ENCODE assay signal across 23 cellular contexts in the genomic region with DNA sequence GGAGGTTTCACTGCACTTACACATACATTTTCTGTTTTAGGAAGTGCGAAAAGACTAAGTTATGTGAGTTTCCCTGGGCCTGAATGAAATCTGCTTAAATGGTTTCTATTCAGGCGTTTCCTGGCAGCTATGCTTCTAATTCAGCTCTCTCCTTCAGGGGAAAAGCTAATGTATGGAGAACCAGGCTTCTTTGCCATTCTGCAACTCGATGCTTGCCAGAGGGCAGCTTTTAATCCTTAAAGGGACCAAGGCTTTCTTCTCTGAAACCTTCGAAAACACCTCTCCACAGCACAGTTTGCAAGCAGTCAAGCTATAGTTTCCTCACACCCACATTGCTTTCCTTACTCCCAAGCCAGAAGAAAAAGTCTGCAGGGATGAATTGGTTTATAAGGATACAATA.
"Had no signal": no experiment of that assay in that cellular context is flagged by ENCODE, and none has a peak within 500 bp of the region (broad histone marks: within the 10 kb centered on the region; RNA-seq: fewer than 3 reads in every experiment).

No MANE protein-coding gene starts in this region.

- H3K27me3 Mint-ChIP-seq: stimulated activated naive CD8-positive, alpha-beta T cell treated with anti-CD3 and anti-CD28 coated beads, Interleukin-15, amount 100 ng/mL, for 72 hours had no signal

- H3K27ac Mint-ChIP-seq: activated CD4-positive, alpha-beta memory T cell treated with anti-CD3 and anti-CD28 coated beads for 36 hours; activated naive CD4-positive, alpha-beta T cell treated with anti-CD3 and anti-CD28 coated beads for 36 hours; activated naive CD8-positive, alpha-beta T cell treated with anti-CD3 and anti-CD28 coated beads, Interleukin-2, amount 10 ng/mL, durations not matched to agents 7 days and 5 days; immature natural killer cell; natural killer cell treated with Interleukin-12 subunit alpha and Interleukin-12 subunit beta and Interleukin-15 and Interleukin-18, amount 100 ng/mL, for 72 hours; stimulated activated effector memory CD8-positive, alpha-beta T cell treated with anti-CD3 and anti-CD28 coated beads, Interleukin-12 subunit alpha, Interleukin-12 subunit beta, amount 100 ng/mL, for 72 hours; stimulated activated naive CD8-positive, alpha-beta T cell treated with anti-CD3 and anti-CD28 coated beads, Interleukin-15, amount 100 ng/mL, for 72 hours had no signal

- H3K4me1 ChIP-seq: esophagus squamous epithelium, gastroesophageal sphincter, heart left ventricle, suprapubic skin, tibial nerve had no signal

- DNase-seq: activated CD4-positive, alpha-beta memory T cell treated with anti-CD3 and anti-CD28 coated beads for 36 hours; activated CD4-positive, alpha-beta T cell treated with anti-CD3 and anti-CD28 coated beads for 48 hours; activated naive CD4-positive, alpha-beta T cell treated with anti-CD3 and anti-CD28 coated beads for 36 hours; activated naive CD8-positive, alpha-beta T cell treated with anti-CD3 and anti-CD28 coated beads, Interleukin-2, amount 10 ng/mL, durations not matched to agents 7 days and 5 days; activated T-cell treated with anti-CD3 and anti-CD28 coated beads, Interleukin-2, amount 50 U/mL, for 48 hours; amniotic stem cell; cerebellar nuclear complex; esophagus squamous epithelium; heart left ventricle; immature natural killer cell; kidney glomerular epithelial cell; posterior cingulate gyrus; small intestine; stimulated activated CD4-positive, alpha-beta T cell treated with anti-CD3 and anti-CD28 coated beads, Interleukin-2, amount 100 ng/mL, for 24 hours; stimulated activated naive CD8-positive, alpha-beta T cell treated with anti-CD3 and anti-CD28 coated beads, Interleukin-15, amount 100 ng/mL, for 72 hours; T1000 had no signal

- H3K36me3 Mint-ChIP-seq: activated CD4-positive, alpha-beta memory T cell treated with anti-CD3 and anti-CD28 coated beads for 36 hours; activated naive CD8-positive, alpha-beta T cell treated with anti-CD3 and anti-CD28 coated beads, Interleukin-2, amount 10 ng/mL, durations not matched to agents 7 days and 5 days; immature natural killer cell; natural killer cell treated with Interleukin-12 subunit alpha and Interleukin-12 subunit beta and Interleukin-15 and Interleukin-18, amount 100 ng/mL, for 72 hours; stimulated activated effector memory CD8-positive, alpha-beta T cell treated with anti-CD3 and anti-CD28 coated beads, Interleukin-12 subunit alpha, Interleukin-12 subunit beta, amount 100 ng/mL, for 72 hours had no signal

- H3K4me3 ChIP-seq: coronary artery, esophagus squamous epithelium, gastroesophageal sphincter, heart left ventricle, suprapubic skin, tibial nerve had no signal

- ATAC-seq: gastroesophageal sphincter; heart left ventricle; natural killer cell treated with Interleukin-12 subunit alpha and Interleukin-12 subunit beta and Interleukin-15 and Interleukin-18, amount 100 ng/mL, for 72 hours; sciatic nerve; stimulated activated effector memory CD8-positive, alpha-beta T cell treated with anti-CD3 and anti-CD28 coated beads, Interleukin-12 subunit alpha, Interleukin-12 subunit beta, amount 100 ng/mL, for 72 hours; stimulated activated naive CD8-positive, alpha-beta T cell treated with anti-CD3 and anti-CD28 coated beads, Interleukin-15, amount 100 ng/mL, for 72 hours had no signal

- H3K4me3 Mint-ChIP-seq: activated CD4-positive, alpha-beta memory T cell treated with anti-CD3 and anti-CD28 coated beads for 36 hours; activated naive CD4-positive, alpha-beta T cell treated with anti-CD3 and anti-CD28 coated beads for 36 hours; activated naive CD8-positive, alpha-beta T cell treated with anti-CD3 and anti-CD28 coated beads, Interleukin-2, amount 10 ng/mL, durations not matched to agents 7 days and 5 days; immature natural killer cell; natural killer cell treated with Interleukin-12 subunit alpha and Interleukin-12 subunit beta and Interleukin-15 and Interleukin-18, amount 100 ng/mL, for 72 hours; stimulated activated effector memory CD8-positive, alpha-beta T cell treated with anti-CD3 and anti-CD28 coated beads, Interleukin-12 subunit alpha, Interleukin-12 subunit beta, amount 100 ng/mL, for 72 hours; stimulated activated naive CD8-positive, alpha-beta T cell treated with anti-CD3 and anti-CD28 coated beads, Interleukin-15, amount 100 ng/mL, for 72 hours had no signal

- H3K4me1 Mint-ChIP-seq: activated naive CD8-positive, alpha-beta T cell treated with anti-CD3 and anti-CD28 coated beads, Interleukin-2, amount 10 ng/mL, durations not matched to agents 7 days and 5 days; immature natural killer cell; stimulated activated naive CD8-positive, alpha-beta T cell treated with anti-CD3 and anti-CD28 coated beads, Interleukin-15, amount 100 ng/mL, for 72 hours had no signal

- H3K36me3 ChIP-seq: esophagus squamous epithelium, gastroesophageal sphincter, heart left ventricle, suprapubic skin, tibial nerve had no signal

- H3K27ac ChIP-seq: coronary artery, esophagus squamous epithelium, gastroesophageal sphincter, heart left ventricle, suprapubic skin, tibial nerve had no signal

- H3K27me3 ChIP-seq: esophagus squamous epithelium, gastroesophageal sphincter, heart left ventricle, suprapubic skin, tibial nerve had no signal

- H3K9me3 Mint-ChIP-seq: activated CD4-positive, alpha-beta memory T cell treated with anti-CD3 and anti-CD28 coated beads for 36 hours; activated naive CD4-positive, alpha-beta T cell treated with anti-CD3 and anti-CD28 coated beads for 36 hours; activated naive CD8-positive, alpha-beta T cell treated with anti-CD3 and anti-CD28 coated beads, Interleukin-2, amount 10 ng/mL, durations not matched to agents 7 days and 5 days; natural killer cell treated with Interleukin-12 subunit alpha and Interleukin-12 subunit beta and Interleukin-15 and Interleukin-18, amount 100 ng/mL, for 72 hours; stimulated activated effector memory CD8-positive, alpha-beta T cell treated with anti-CD3 and anti-CD28 coated beads, Interleukin-12 subunit alpha, Interleukin-12 subunit beta, amount 100 ng/mL, for 72 hours; stimulated activated naive CD8-positive, alpha-beta T cell treated with anti-CD3 and anti-CD28 coated beads, Interleukin-15, amount 100 ng/mL, for 72 hours had no signal

- H3K9me3 ChIP-seq: esophagus squamous epithelium, gastroesophageal sphincter, heart left ventricle, suprapubic skin, tibial nerve had no signal
